Comparison of ENCODE assay signal across 15 cellular contexts in the genomic region with DNA sequence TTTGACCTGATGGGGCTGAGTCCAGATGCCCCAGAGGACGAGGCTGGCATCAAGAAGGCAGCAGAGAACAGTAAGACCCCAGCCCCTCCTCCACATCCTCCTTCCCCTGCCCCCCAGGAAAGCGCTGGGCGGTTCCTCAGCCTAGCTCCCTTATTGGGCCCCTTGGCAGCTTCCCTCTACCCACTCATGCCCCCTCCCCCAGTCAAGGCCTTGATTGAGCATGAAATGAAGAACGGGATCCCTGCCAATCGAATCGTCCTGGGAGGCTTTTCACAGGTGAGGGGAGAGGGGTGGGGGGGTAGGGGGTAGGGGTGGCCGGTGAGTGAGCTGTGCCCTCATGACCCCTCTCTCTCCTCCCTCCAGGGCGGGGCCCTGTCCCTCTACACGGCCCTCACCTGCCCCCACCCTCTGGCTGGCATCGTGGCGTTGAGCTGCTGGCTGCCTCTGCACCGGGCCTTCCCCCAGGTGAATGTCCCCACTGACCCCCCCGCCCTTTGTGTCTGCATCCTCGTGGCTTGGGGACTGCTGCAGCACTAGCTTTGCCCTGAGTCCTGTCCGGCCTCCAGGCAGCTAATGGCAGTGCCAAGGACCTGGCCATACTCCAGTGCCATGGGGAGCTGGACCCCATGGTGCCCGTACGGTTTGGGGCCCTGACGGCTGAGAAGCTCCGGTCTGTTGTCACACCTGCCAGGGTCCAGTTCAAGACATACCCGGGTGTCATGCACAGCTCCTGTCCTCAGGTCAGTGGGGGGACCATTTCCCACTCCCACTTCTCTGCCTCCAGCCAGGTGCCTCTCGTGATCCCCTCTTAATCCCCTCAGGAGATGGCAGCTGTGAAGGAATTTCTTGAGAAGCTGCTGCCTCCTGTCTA. TPM values are rescaled to one million over a fixed set of nuclear protein-coding genes. Genes with fewer than 3 reads are reported as not detected.
A peak's percentile ranks its signal among the peaks of the same experiment; 100 is the strongest.
DNase-seq lines count a peak whose midpoint lies in the region; ATAC-seq and TF ChIP-seq lines count a peak whose summit lies in the region.
"Had no signal": no experiment of that assay in that cellular context is flagged by ENCODE, and none has a peak within 500 bp of the region (broad histone marks: within the 10 kb centered on the region; RNA-seq: fewer than 3 reads in every experiment).

No MANE protein-coding gene starts in this region.

- WGBS in gastroesophageal sphincter (ENCODE audit: low coverage in 1 of 2), 2 donors, result 70% methylated on average over 3 of the region's 21 CpGs; no CpG with 5 or more reads in 1 of the 2 donors
- WGBS in sigmoid colon, 2 donors, result 61 to 78% methylated on average over 21 of the region's 21 CpGs

- TF ChIP-seq EP300 in gastroesophageal sphincter (IDR thresholded peaks at IDR 0.05), result no peak
- no peak for TF ChIP-seq EP300 in sigmoid colon (IDR thresholded peaks at IDR 0.05)

- TF ChIP-seq POLR2A in gastroesophageal sphincter (IDR thresholded peaks at IDR 0.05), result no peak
- no peak for TF ChIP-seq POLR2A in sigmoid colon (IDR thresholded peaks at IDR 0.05)

- intact Hi-C loops in sigmoid colon (cut with DNase I), result no loop called here

- H3K4me2 ChIP-seq in BLaER1, result peak overlapping the region; percentile 94; the same call in 1 of the 2 replicates

- DNase-seq in HL-60 (ENCODE audit: low read depth in 1 of 2, low spot score in 1 of 2), result no peak
- peak; percentile 55 for DNase-seq in sigmoid colon
- no peak for DNase-seq in amygdala (lab: John Stamatoyannopoulos, UW)
- no peak for DNase-seq in AG08395 (ENCODE audit: low spot score)
- DNase-seq: activated CD4-positive, CD25-positive, alpha-beta regulatory T cell; MM.1S; NCI-H187 treated with DMSO at 0.1 percent for 48 hours; NCI-H524 had no signal

- H3K27me3 ChIP-seq in BLaER1, result no peaks in the 10 kb centered on the region
- no peaks in the 10 kb centered on the region for H3K27me3 ChIP-seq in HL-60 (ENCODE audit: insufficient read depth, poor library complexity, severe bottlenecking)
- no peaks in the 10 kb centered on the region for H3K27me3 ChIP-seq in gastroesophageal sphincter
- no peaks in the 10 kb centered on the region for H3K27me3 ChIP-seq in sigmoid colon
- H3K27me3 ChIP-seq: adrenal gland, neutrophil had no signal

- ATAC-seq in gastroesophageal sphincter, result no peak
- no peak for ATAC-seq in SK-N-SH treated with all-trans-retinoic acid at 6 μM for 48 hours
- ATAC-seq in HG02678 (IDR thresholded peaks at IDR 0.05; ENCODE audit: unreplicated experiment), result no peak
- ATAC-seq: right cardiac atrium had no signal

- H3K9ac ChIP-seq in BLaER1, result no peak overlapping the region

- H3K9me3 ChIP-seq in BLaER1, result no peaks in the 10 kb centered on the region
- H3K9me3 ChIP-seq in gastroesophageal sphincter, result no peaks in the 10 kb centered on the region
- no peaks in the 10 kb centered on the region for H3K9me3 ChIP-seq in sigmoid colon
- H3K9me3 ChIP-seq: adrenal gland, neutrophil had no signal

- peaks cover 19% of the 10 kb centered on the region for H4K20me1 ChIP-seq in BLaER1

- H3K36me3 ChIP-seq in BLaER1 (peaks cover 64% of the 10 kb centered on the region), gastroesophageal sphincter (peaks cover 0 to 51% of the 10 kb centered on the region in 2 donors), sigmoid colon (peaks cover 0 to 25% (median 8%) of the 10 kb centered on the region in 4 donors)

- H3K4me1 ChIP-seq in BLaER1, result peaks cover 31% of the 10 kb centered on the region
- H3K4me1 ChIP-seq in gastroesophageal sphincter, result peaks cover 0 to 42% (median 21%) of the 10 kb centered on the region in 3 donors
- H3K4me1 ChIP-seq in sigmoid colon, result peaks cover 0 to 41% (median 33%) of the 10 kb centered on the region in 4 donors

- H3K4me3 ChIP-seq in BLaER1 (no peak overlapping the region), HL-60 (replicated peaks; ENCODE audit: insufficient read depth, low read length) (no peak overlapping the region), gastroesophageal sphincter (no peak overlapping the region), sigmoid colon (no peak overlapping the region)
- H3K4me3 ChIP-seq: adrenal gland had no signal

- TF ChIP-seq CTCF in HL-60 (IDR thresholded peaks at IDR 0.05; ENCODE audit: insufficient read depth, low read length) (no peak), gastroesophageal sphincter (IDR thresholded peaks at IDR 0.05) (no peak), sigmoid colon (IDR thresholded peaks at IDR 0.05) (no peak)

- H3K27ac ChIP-seq in BLaER1, result no peak overlapping the region
- peak overlapping the region; percentile 39 for H3K27ac ChIP-seq in HL-60 (replicated peaks)
- H3K27ac ChIP-seq in gastroesophageal sphincter, result peak overlapping the region in 3 of 4 donors; percentile 54 to 85 (median 80)
- peak overlapping the region; percentile 12 to 82 (median 20) for H3K27ac ChIP-seq in sigmoid colon
- H3K27ac ChIP-seq: neutrophil had no signal

TF ChIP-seq in SK-N-SH treated with all-trans-retinoic acid at 6 μM for 48 hours, 23 proteins besides CTCF, POLR2A, EP300 and RAD21:
- no peak for TF ChIP-seq ARNTL (CRISPR knock-in tag; IDR thresholded peaks at IDR 0.05; ENCODE audit: borderline replicate concordance, low read depth)

RNA-seq across cellular contexts. Expression of gene LYPLA2, which starts 3.2 kb away (rescaled TPM):
- total RNA-seq in gastroesophageal sphincter (10 to 100 TPM; 25.7 to 30.4 (median 29.2) TPM), sigmoid colon (10 to 100 TPM; 20.2 to 24.4 (median 23.3) TPM)
- polyA plus RNA-seq in sigmoid colon, result 100 to 1,000 TPM in 2 of 3 donors, 10 to 100 TPM in 1; 99.6 to 121 (median 120) TPM

RNA-seq across cellular contexts. Expression of gene GALE, which starts 6.5 kb away (rescaled TPM):
- total RNA-seq in gastroesophageal sphincter (10 to 100 TPM in 3 of 4 donors, 1 to 10 TPM in 1; 7.4 to 25.2 (median 12.9) TPM), sigmoid colon (10 to 100 TPM in 1 of 4 donors, 1 to 10 TPM in 3; 7.8 to 11.5 (median 9.5) TPM)
- polyA plus RNA-seq in sigmoid colon, result 100 to 1,000 TPM; 131 to 208 (median 207) TPM

RNA-seq across cellular contexts. Expression of gene PITHD1, which starts 15.9 kb away (rescaled TPM):
- total RNA-seq in gastroesophageal sphincter, result 10 to 100 TPM; 56.3 to 77.6 (median 60.8) TPM
- 10 to 100 TPM; 47.9 to 78.7 (median 50.9) TPM for total RNA-seq in sigmoid colon
- 10 to 100 TPM; 41.2 to 47.2 (median 42.0) TPM for polyA plus RNA-seq in sigmoid colon

RNA-seq across cellular contexts. Expression of gene HMGCL, which starts 31.1 kb away (rescaled TPM):
- 10 to 100 TPM; 24.1 to 61.0 (median 47.2) TPM for total RNA-seq in gastroesophageal sphincter
- total RNA-seq in sigmoid colon, result 10 to 100 TPM; 24.8 to 47.4 (median 37.9) TPM
- polyA plus RNA-seq in sigmoid colon, result 100 to 1,000 TPM in 2 of 3 donors, 10 to 100 TPM in 1; 56.6 to 156 (median 118) TPM

RNA-seq across cellular contexts. Expression of gene ELOA, which starts 50.8 kb away (rescaled TPM):
- total RNA-seq in gastroesophageal sphincter, result 10 to 100 TPM; 37.8 to 41.9 (median 41.4) TPM
- total RNA-seq in sigmoid colon, result 10 to 100 TPM; 25.7 to 29.9 (median 26.7) TPM
- polyA plus RNA-seq in sigmoid colon, result 10 to 100 TPM; 12.3 to 18.3 (median 15.0) TPM
